17 cellular contexts compared by ENCODE assay signal in genomic region chr2:61970807-61971556, GRCh38.
DNase-seq lines count a peak whose midpoint lies in the region; ATAC-seq and TF ChIP-seq lines count a peak whose summit lies in the region.
"Had no signal": no experiment of that assay in that cellular context is flagged by ENCODE, and none has a peak within 500 bp of the region (broad histone marks: within the 10 kb centered on the region; RNA-seq: fewer than 3 reads in every experiment).

No MANE protein-coding gene starts in this region.

- no peaks in the 10 kb centered on the region for H3K27me3 Mint-ChIP-seq in stimulated activated naive B cell treated with anti-CD40 and anti-IgM and Interleukin-4, amounts not matched to agents 10 μg/mL and 1 μg/mL and 100 μg/mL, for 72 hours
- H3K27me3 Mint-ChIP-seq: activated CD4-positive, alpha-beta memory T cell treated with anti-CD3 and anti-CD28 coated beads, Interleukin-2, amount 10 ng/mL, durations not matched to agents 7 days and 5 days had no signal

- H3K4me1 ChIP-seq in HUES48 (ENCODE audit: control insufficient read depth, insufficient read depth, low read length) (peaks cover 13% of the 10 kb centered on the region), breast epithelium (no peaks in the 10 kb centered on the region), iPS-15b (ENCODE audit: control insufficient read depth, insufficient read depth, low read length) (peaks cover 3% of the 10 kb centered on the region)

- H3K9me3 ChIP-seq in HUES48 (ENCODE audit: control insufficient read depth, insufficient read depth, low read length) (no peaks in the 10 kb centered on the region), breast epithelium (no peaks in the 10 kb centered on the region), iPS-15b (ENCODE audit: control insufficient read depth, insufficient read depth, low read length) (no peaks in the 10 kb centered on the region)
- H3K9me3 ChIP-seq: HAP-1 had no signal

- intact Hi-C loops in breast epithelium (cut with DNase I; ENCODE audit: low total_unique reads) = no loop called here

- H3K4me1 Mint-ChIP-seq in stimulated activated naive B cell treated with anti-CD40 and anti-IgM and Interleukin-4, amounts not matched to agents 10 μg/mL and 1 μg/mL and 100 μg/mL, for 72 hours = peaks cover 2 to 6% of the 10 kb centered on the region in 2 donors
- H3K4me1 Mint-ChIP-seq: activated CD4-positive, alpha-beta memory T cell treated with anti-CD3 and anti-CD28 coated beads, Interleukin-2, amount 10 ng/mL, durations not matched to agents 7 days and 5 days had no signal

- H3K36me3 ChIP-seq in HUES48 (ENCODE audit: control insufficient read depth, insufficient read depth, low read length) (no peaks in the 10 kb centered on the region), breast epithelium (no peaks in the 10 kb centered on the region), iPS-15b (ENCODE audit: control insufficient read depth, insufficient read depth, low read length) (no peaks in the 10 kb centered on the region)
- H3K36me3 ChIP-seq: HAP-1 had no signal

- H3K9ac ChIP-seq in HUES48 (ENCODE audit: low read depth, low read length) (peak overlapping the region; percentile 32), iPS-15b (ENCODE audit: low read depth, low read length) (no peak overlapping the region)

- H3K9me3 Mint-ChIP-seq in stimulated activated naive B cell treated with anti-CD40 and anti-IgM and Interleukin-4, amounts not matched to agents 10 μg/mL and 1 μg/mL and 100 μg/mL, for 72 hours = no peaks in the 10 kb centered on the region
- H3K9me3 Mint-ChIP-seq: activated CD4-positive, alpha-beta memory T cell treated with anti-CD3 and anti-CD28 coated beads, Interleukin-2, amount 10 ng/mL, durations not matched to agents 7 days and 5 days had no signal

- H3K27me3 ChIP-seq in HUES48 (ENCODE audit: control insufficient read depth, insufficient read depth, low read length) (no peaks in the 10 kb centered on the region), breast epithelium (no peaks in the 10 kb centered on the region), iPS-15b (ENCODE audit: control insufficient read depth, insufficient read depth, low read length) (no peaks in the 10 kb centered on the region)

- H3K27ac ChIP-seq in HUES48 (ENCODE audit: low read depth, low read length) = no peak overlapping the region
- peak overlapping the region; percentile 63 to 80 for H3K27ac ChIP-seq in breast epithelium
- H3K27ac ChIP-seq: C4-2B had no signal

- no peak overlapping the region for H3K4me3 Mint-ChIP-seq in stimulated activated naive B cell treated with anti-CD40 and anti-IgM and Interleukin-4, amounts not matched to agents 10 μg/mL and 1 μg/mL and 100 μg/mL, for 72 hours
- H3K4me3 Mint-ChIP-seq: activated CD4-positive, alpha-beta memory T cell treated with anti-CD3 and anti-CD28 coated beads, Interleukin-2, amount 10 ng/mL, durations not matched to agents 7 days and 5 days had no signal

- peaks cover 0 to 3% of the 10 kb centered on the region in 2 donors for H3K36me3 Mint-ChIP-seq in stimulated activated naive B cell treated with anti-CD40 and anti-IgM and Interleukin-4, amounts not matched to agents 10 μg/mL and 1 μg/mL and 100 μg/mL, for 72 hours

- TF ChIP-seq CTCF in breast epithelium (IDR thresholded peaks at IDR 0.05) = no peak

- H3K4me3 ChIP-seq in HUES48 (ENCODE audit: low read depth, low read length) = peak overlapping the region; percentile 46; the same call in 1 of the 2 replicates
- peak overlapping the region in 2 of 3 donors; percentile 40 to 55 for H3K4me3 ChIP-seq in breast epithelium
- H3K4me3 ChIP-seq in iPS-15b (ENCODE audit: low read depth, low read length) = peak overlapping the region; percentile 26
- H3K4me3 ChIP-seq: HAP-1 had no signal

- ATAC-seq in stimulated activated naive B cell treated with anti-CD40 and anti-IgM and Interleukin-4, amounts not matched to agents 10 μg/mL and 1 μg/mL and 100 μg/mL, for 72 hours (replicated peaks) = no peak
- ATAC-seq in HG03280 (IDR thresholded peaks at IDR 0.05; ENCODE audit: unreplicated experiment) = no peak

- TF ChIP-seq POLR2A in breast epithelium (IDR thresholded peaks at IDR 0.05) = no peak

- DNase-seq in breast epithelium (ENCODE audit: low spot score in 2 of 2) = peak in 1 of 2 donors; percentile 46
- no peak for DNase-seq in stimulated activated naive B cell treated with anti-CD40 and anti-IgM and Interleukin-4, amounts not matched to agents 10 μg/mL and 1 μg/mL and 100 μg/mL, for 72 hours
- no peak for DNase-seq in SK-N-DZ (ENCODE audit: low spot score)
- no peak for DNase-seq in DMS114 treated with DMSO at 0.1 percent for 48 hours (lab: John Stamatoyannopoulos, UW; ENCODE audit: unreplicated experiment)
- DNase-seq: activated CD4-positive, alpha-beta memory T cell treated with anti-CD3 and anti-CD28 coated beads, Interleukin-2, amount 10 ng/mL, durations not matched to agents 7 days and 5 days; activated effector memory CD4-positive, alpha-beta T cell treated with Interleukin-2 at 50 U/mL for 16 hours; MV-4-11; NCI-H345; retina; stimulated activated CD4-positive, alpha-beta T cell treated with anti-CD3 and anti-CD28 coated beads, Interleukin-4, amount 100 ng/mL, for 4 hours; stimulated activated naive CD4-positive, alpha-beta T cell treated with Interleukin-2 at 50 U/mL for 16 hours; T-helper 9 cell had no signal

- peak overlapping the region; percentile 79 for H3K27ac Mint-ChIP-seq in stimulated activated naive B cell treated with anti-CD40 and anti-IgM and Interleukin-4, amounts not matched to agents 10 μg/mL and 1 μg/mL and 100 μg/mL, for 72 hours
- H3K27ac Mint-ChIP-seq: activated CD4-positive, alpha-beta memory T cell treated with anti-CD3 and anti-CD28 coated beads, Interleukin-2, amount 10 ng/mL, durations not matched to agents 7 days and 5 days had no signal
